In genomic region chr3:194985031-194985578, GRCh38 we compare ENCODE assay signal across 9 cellular contexts.
DNase-seq lines count a peak whose midpoint lies in the region; ATAC-seq and TF ChIP-seq lines count a peak whose summit lies in the region.
"Had no signal": no experiment of that assay in that cellular context is flagged by ENCODE, and none has a peak within 500 bp of the region (broad histone marks: within the 10 kb centered on the region; RNA-seq: fewer than 3 reads in every experiment).

No MANE protein-coding gene starts in this region.

- H3K27me3 ChIP-seq in BJ (ENCODE audit: control insufficient read depth, insufficient read depth, low read length), result peaks cover 3% of the 10 kb centered on the region
- peaks cover 4% of the 10 kb centered on the region for H3K27me3 ChIP-seq in osteoblast (ENCODE audit: insufficient read depth, low read length)

- CTCF ChIA-PET in BJ (lab: Yijun Ruan, JAX), result interaction anchor here (0.6 to 1.5 kb wide), 5 partner anchors 8 to 303 kb away, joined by 3 to 4 read pairs (median 3); no protein-coding TSS in a partner anchor

- peak overlapping the region; percentile 74 for H3K4me2 ChIP-seq in osteoblast (ENCODE audit: insufficient read depth, low read length)

- no peak overlapping the region for H3K4me3 ChIP-seq in BJ (ENCODE audit: low read depth, low read length)
- peak overlapping the region; percentile 40 for H3K4me3 ChIP-seq in fibroblast of villous mesenchyme (ENCODE audit: low read depth, low read length)
- H3K4me3 ChIP-seq in osteoblast (ENCODE audit: insufficient read depth, low read length), result peak overlapping the region; percentile 63

- no peaks in the 10 kb centered on the region for H3K9me3 ChIP-seq in osteoblast (ENCODE audit: low read depth, low read length)

- no peaks in the 10 kb centered on the region for H3K36me3 ChIP-seq in BJ (ENCODE audit: control insufficient read depth, insufficient read depth, low read length)
- H3K36me3 ChIP-seq in osteoblast (ENCODE audit: insufficient read depth, low read length), result no peaks in the 10 kb centered on the region

- H2AFZ ChIP-seq in osteoblast (ENCODE audit: low read length), result peak overlapping the region; percentile 79

- ATAC-seq in GM21367 (IDR thresholded peaks at IDR 0.05; ENCODE audit: unreplicated experiment) (no peak), HG03521 (IDR thresholded peaks at IDR 0.05; ENCODE audit: unreplicated experiment) (no peak)

- H3K4me1 ChIP-seq in osteoblast (ENCODE audit: insufficient read depth, low read length), result peaks cover 3% of the 10 kb centered on the region

- no peak overlapping the region for H3K27ac ChIP-seq in osteoblast (ENCODE audit: low read depth, low read length)

- no peaks in the 10 kb centered on the region for H4K20me1 ChIP-seq in osteoblast (ENCODE audit: insufficient read depth, low read length)

- no peaks in the 10 kb centered on the region for H3K79me2 ChIP-seq in osteoblast (ENCODE audit: insufficient read depth, low read length)

- TF ChIP-seq CTCF in BJ (IDR thresholded peaks at IDR 0.05; ENCODE audit: insufficient read depth, low read depth, low read length), result peak; percentile 43
- TF ChIP-seq CTCF in fibroblast of villous mesenchyme (IDR thresholded peaks at IDR 0.05; ENCODE audit: insufficient read depth, low read depth, low read length), result peak; percentile 51
- TF ChIP-seq CTCF in osteoblast (IDR thresholded peaks at IDR 0.05; ENCODE audit: extremely low read depth, low read depth, low read length), result peak; percentile 49

- DNase-seq in BJ (ENCODE audit: low read depth) (no peak), NCI-H526 (lab: John Stamatoyannopoulos, UW) (peak; percentile 84 to 90), fibroblast of villous mesenchyme (ENCODE audit: low read depth) (peak; percentile 82), osteoblast (ENCODE audit: insufficient read length, low spot score, missing footprints) (peak; percentile 95), cerebellar nuclear complex (lab: John Stamatoyannopoulos, UW) (no peak)
- DNase-seq in activated naive CD4-positive, alpha-beta T cell treated with anti-CD3 and anti-CD28 coated beads, Interleukin-2, amount 50 U/mL, for 16 hours, result no peak
- DNase-seq: SW 1271 had no signal

- POLR2A ChIA-PET in BJ (lab: Charles Lee), result no interaction called here

Comparison
In these comparisons a context has a peak if more than half of its experiments do, and no peak if none do; other contexts are left out.
1. DNase-seq: peak in NCI-H526 (2 of 2), fibroblast of villous mesenchyme (single experiment) and osteoblast (single experiment); none in BJ (single experiment), activated naive CD4-positive, alpha-beta T cell treated with anti-CD3 and anti-CD28 coated beads, Interleukin-2, amount 50 U/mL, for 16 hours (single experiment) and cerebellar nuclear complex (0 of 2).
2. Peak in every context shown above with its lines, with median percentiles within 50 percentile points of each other: CTCF ChIP-seq.